ENCODE assay signal across 8 cellular contexts in genomic region chr19:41641879-41642485, GRCh38. TPM values are rescaled to one million over a fixed set of nuclear protein-coding genes. Genes with fewer than 3 reads are reported as not detected.
DNase-seq lines count a peak whose midpoint lies in the region; ATAC-seq, FAIRE-seq and TF ChIP-seq lines count a peak whose summit lies in the region.

No MANE protein-coding gene starts in this region.

- POLR2A ChIA-PET in A549 (lab: Yijun Ruan, JAX), result no interaction called here

- peak; percentile 94 to 99 for ATAC-seq in A549
- ATAC-seq in HG02852 (IDR thresholded peaks at IDR 0.05; ENCODE audit: unreplicated experiment), result no peak

- CTCF ChIA-PET in A549 (lab: Yijun Ruan, JAX), result interaction anchor here (0.6 to 12.6 kb wide), 92 partner anchors 9 to 847 kb away, joined by 3 to 261 read pairs (median 6); partner anchors contain the start of genes B9D2, CEACAM21, CEACAM3 and CEACAM4

- intact Hi-C loops in dorsolateral prefrontal cortex (cut with DNase I), result loop anchor here in 1 of 2 donors (5.0 kb wide), 1 partner anchor 105 kb away; no protein-coding TSS in a partner anchor

- no peak overlapping the region for H2AK5ac ChIP-seq in mesenchymal stem cell (ENCODE audit: low read length, severe bottlenecking)

- TF ChIP-seq EP300 in A549 (IDR thresholded peaks at IDR 0.05), result no peak

- H3K27ac ChIP-seq in A549 (no peak overlapping the region), dorsolateral prefrontal cortex (no peak overlapping the region), mesenchymal stem cell (ENCODE audit: low read length, poor library complexity, severe bottlenecking) (no peak overlapping the region)

- DNase-seq in A549 (ENCODE audit: low read depth in 1 of 2, low spot score in 1 of 2) (peak; percentile 78 to 99), GM13977 (ENCODE audit: low spot score) (peak; percentile 85), NCI-H2227 treated with DMSO at 0.1 percent for 48 hours (lab: John Stamatoyannopoulos, UW) (peak; percentile 78), dorsolateral prefrontal cortex (peak in 8 of 10 donors; percentile 27 to 78 (median 59)), mesenchymal stem cell (peak; percentile 29)
- peak; percentile 63 to 70 for DNase-seq in activated CD4-positive, alpha-beta T cell treated with anti-CD3 and anti-CD28 coated beads, Interleukin-2, amount 50 U/mL, for 4 hours
- DNase-seq in stimulated activated CD8-positive, alpha-beta memory T cell treated with anti-CD3 and anti-CD28 coated beads, Interleukin-4, amount 100 ng/mL, for 4 hours (ENCODE audit: low read depth in 2 of 2, low spot score in 1 of 2), result peak; percentile 35 to 62

- no peak overlapping the region for H3K23ac ChIP-seq in mesenchymal stem cell (ENCODE audit: low read length in 2 of 2)

- TF ChIP-seq RAD21 in A549 (conservative IDR thresholded peaks at IDR 0.05 in 1 of 2, IDR thresholded peaks at IDR 0.05 in 1 of 2), result peak; percentile 95 to 98

- no peak overlapping the region for H3K9ac ChIP-seq in mesenchymal stem cell (ENCODE audit: low read length)

- H3K18ac ChIP-seq in mesenchymal stem cell (ENCODE audit: low read depth in 1 of 2, low read length in 2 of 2), result no peak overlapping the region

- no peak overlapping the region for H2BK12ac ChIP-seq in mesenchymal stem cell (ENCODE audit: low read length in 2 of 2)

- H3K14ac ChIP-seq in mesenchymal stem cell (ENCODE audit: low read length in 2 of 2), result no peak overlapping the region

- no peaks in the 10 kb centered on the region for H3K79me1 ChIP-seq in mesenchymal stem cell (replicated peaks; ENCODE audit: low read length, poor library complexity, severe bottlenecking)

- 3% methylated on average over 6 of the region's 6 CpGs for WGBS in A549 (ENCODE audit: missing lambda C conversion rate)
- 20% methylated on average over 5 of the region's 6 CpGs for WGBS in mesenchymal stem cell

- no peaks in the 10 kb centered on the region for H3K4me1 ChIP-seq in A549
- no peaks in the 10 kb centered on the region for H3K4me1 ChIP-seq in mesenchymal stem cell (ENCODE audit: control insufficient read depth, insufficient read depth, low read depth, low read length)

- H3K4me3 ChIP-seq in A549 (no peak overlapping the region), dorsolateral prefrontal cortex (no peak overlapping the region), mesenchymal stem cell (ENCODE audit: insufficient read depth in 1 of 2, low read depth in 1 of 2, low read length in 2 of 2) (no peak overlapping the region)

- no peak overlapping the region for H2AFZ ChIP-seq in mesenchymal stem cell (ENCODE audit: low read depth, low read length)

- H2BK15ac ChIP-seq in mesenchymal stem cell (ENCODE audit: low read depth, poor library complexity, severe bottlenecking), result no peak overlapping the region

- H3K9me3 ChIP-seq in A549 (no peaks in the 10 kb centered on the region), mesenchymal stem cell (ENCODE audit: control insufficient read depth, low read length) (no peaks in the 10 kb centered on the region)

- H3K4me2 ChIP-seq in A549 (no peak overlapping the region), mesenchymal stem cell (ENCODE audit: low read length, poor library complexity, severe bottlenecking) (no peak overlapping the region)

- no peak overlapping the region for H2BK5ac ChIP-seq in mesenchymal stem cell (ENCODE audit: low read depth, low read length, poor library complexity, severe bottlenecking)

- peak; percentile 100 for FAIRE-seq in A549 (lab: Jason Lieb, UNC)

- H3K36me3 ChIP-seq in mesenchymal stem cell (ENCODE audit: control insufficient read depth in 1 of 2, insufficient read depth in 2 of 2, low read depth in 1 of 2, low read length in 2 of 2), result no peaks in the 10 kb centered on the region

- H4K91ac ChIP-seq in mesenchymal stem cell (ENCODE audit: low read length), result no peak overlapping the region

- in situ Hi-C loops in GM13977 (cut with MboI; ENCODE audit: low pct_unique_long_range_greater_than_20kb, low sequenced_read_pairs, unreplicated experiment), result no loop called here

- no peak for TF ChIP-seq POLR2A in A549 (IDR thresholded peaks at IDR 0.05; ENCODE audit: low read length)

- no peak overlapping the region for H4K8ac ChIP-seq in mesenchymal stem cell (ENCODE audit: low read length)

- H3K27me3 ChIP-seq in dorsolateral prefrontal cortex (peaks cover 0 to 48% (median 28%) of the 10 kb centered on the region in 45 donors), mesenchymal stem cell (ENCODE audit: control insufficient read depth in 1 of 2, insufficient read depth in 1 of 2, low read length in 2 of 2) (peaks cover 0 to 37% of the 10 kb centered on the region in 2 experiments)

- TF ChIP-seq CTCF in A549 (IDR thresholded peaks at IDR 0.05), result peak; percentile 99
- TF ChIP-seq CTCF in GM13977 (IDR thresholded peaks at IDR 0.05; ENCODE audit: extremely low read depth, insufficient read depth, missing control alignments), result peak; percentile 94
- peak; percentile 63 to 91 (median 80) for TF ChIP-seq CTCF in dorsolateral prefrontal cortex (IDR thresholded peaks at IDR 0.05 in 54 of 56, conservative IDR thresholded peaks at IDR 0.05 in 2 of 56; ENCODE audit: low read depth in 1 of 56, partially characterized antibody in 56 of 56)

- no peak overlapping the region for H2BK120ac ChIP-seq in mesenchymal stem cell (ENCODE audit: low read depth, low read length)

- no peak overlapping the region for H3K4ac ChIP-seq in mesenchymal stem cell (ENCODE audit: low read depth in 1 of 2, low read length in 2 of 2)

TF ChIP-seq in A549, 52 proteins besides CTCF, POLR2A, EP300 and RAD21:
- TF ChIP-seq MYC (IDR thresholded peaks at IDR 0.05; ENCODE audit: borderline replicate concordance, low read length), result no peak
- no peak for TF ChIP-seq BCL3 (IDR thresholded peaks at IDR 0.05)
- TF ChIP-seq EHF (CRISPR knock-in tag; IDR thresholded peaks at IDR 0.05), result no peak
- TF ChIP-seq FOSB (CRISPR knock-in tag; IDR thresholded peaks at IDR 0.05), result no peak
- peak; percentile 95 for TF ChIP-seq SMC3 (IDR thresholded peaks at IDR 0.05)

RNA-seq across cellular contexts. Expression of gene CEACAM4, which starts 15.1 kb away (rescaled TPM):
- not detected in 2 replicates for polyA plus RNA-seq in A549 (2011; rRNA removed)
- polyA plus RNA-seq in A549 (2012; cell fraction: cytosol; rRNA removed), result not detected in 2 replicates
- polyA plus RNA-seq in A549 (2012; cell fraction: nucleus; rRNA removed), result not detected in 2 replicates
- not detected in 3 replicates for polyA plus RNA-seq in A549 (2017; fragmentation: RNase III; extraction: RNeasy Plus Mini Kit Qiagen cat#74134 plus additional on column Dnase treatment)
- not detected in 2 replicates for polyA minus RNA-seq in A549 (2011; rRNA and poly(A)+ RNA removed)
- 1 to 10 TPM in 9 of 120 experiments, under 1 TPM in 17, not detected in 94; 0.45 to 2.7 (median 0.68) TPM for total RNA-seq in dorsolateral prefrontal cortex
- polyA plus RNA-seq in mesenchymal stem cell (2013, experiment 1 of 2), result not detected
- polyA plus RNA-seq in mesenchymal stem cell (2013, experiment 2 of 2), result not detected

RNA-seq across cellular contexts. Expression of gene CEACAM7, which starts 46.1 kb away (rescaled TPM):
- polyA plus RNA-seq in A549 (2011; rRNA removed) (0.04 TPM in 1 of 2 replicates, not detected in the other), A549 (2017; fragmentation: RNase III; extraction: RNeasy Plus Mini Kit Qiagen cat#74134 plus additional on column Dnase treatment) (0.05 TPM in 1 of 3 replicates, not detected in the others)
- not detected in 2 replicates for polyA plus RNA-seq in A549 (2012; cell fraction: cytosol; rRNA removed)
- polyA plus RNA-seq in A549 (2012; cell fraction: nucleus; rRNA removed), result not detected in 2 replicates
- polyA minus RNA-seq in A549 (2011; rRNA and poly(A)+ RNA removed), result not detected in 2 replicates
- total RNA-seq in dorsolateral prefrontal cortex, result not detected
- not detected for polyA plus RNA-seq in mesenchymal stem cell (2013, experiment 1 of 2)
- polyA plus RNA-seq in mesenchymal stem cell (2013, experiment 2 of 2), result not detected

Comparison
In these comparisons a context has a peak if more than half of its experiments do, and no peak if none do; other contexts are left out.
1. DNase-seq: peak in every context shown above with its lines; median percentile 88 in A549; 85 in GM13977; 78 in NCI-H2227 treated with DMSO at 0.1 percent for 48 hours; 66 in activated CD4-positive, alpha-beta T cell treated with anti-CD3 and anti-CD28 coated beads, Interleukin-2, amount 50 U/mL, for 4 hours; 59 in dorsolateral prefrontal cortex; 48 in stimulated activated CD8-positive, alpha-beta memory T cell treated with anti-CD3 and anti-CD28 coated beads, Interleukin-4, amount 100 ng/mL, for 4 hours; 29 in mesenchymal stem cell.